In genomic region chr5:90529939-90530677, GRCh38 we compare ENCODE assay signal across 8 cellular contexts. TPM values are rescaled to one million over a fixed set of nuclear protein-coding genes. Genes with fewer than 3 reads are reported as not detected.
A peak's percentile ranks its signal among the peaks of the same experiment; 100 is the strongest.
DNase-seq lines count a peak whose midpoint lies in the region; ATAC-seq and TF ChIP-seq lines count a peak whose summit lies in the region.

No MANE protein-coding gene starts in this region.

- DNase-seq in BJ (ENCODE audit: low read depth) (peak; percentile 24), NCI-H446 treated with DMSO at 0.1 percent for 48 hours (lab: John Stamatoyannopoulos, UW) (peak; percentile 57), epithelial cell of esophagus (ENCODE audit: low read depth) (peak; percentile 83)
- DNase-seq in activated CD4-positive, alpha-beta T cell treated with anti-CD3 and anti-CD28 coated beads, Interleukin-2, amount 50 U/mL, for 48 hours: peak; percentile 60 to 68
- DNase-seq in stimulated activated CD8-positive, alpha-beta memory T cell treated with anti-CD3 and anti-CD28 coated beads, Interleukin-4, amount 100 ng/mL, for 48 hours: peak; percentile 64

- POLR2A ChIA-PET in BJ (lab: Charles Lee): no interaction called here

- CTCF ChIA-PET in BJ (lab: Yijun Ruan, JAX): interaction anchor here (0.6 to 1.9 kb wide), 11 partner anchors 11 to 104 kb away, joined by 3 to 44 read pairs (median 3); no protein-coding TSS in a partner anchor

- H3K36me3 ChIP-seq in BJ (ENCODE audit: control insufficient read depth, insufficient read depth, low read length): no peaks in the 10 kb centered on the region

- H3K4me1 ChIP-seq in mononuclear cell (ENCODE audit: insufficient read depth, low read length): peaks cover 24% of the 10 kb centered on the region

- H3K27me3 ChIP-seq in BJ (ENCODE audit: control insufficient read depth, insufficient read depth, low read length) (peaks cover 6% of the 10 kb centered on the region), mononuclear cell (ENCODE audit: insufficient read depth, low read length) (peaks cover 8% of the 10 kb centered on the region)

- peak; percentile 80 for TF ChIP-seq CTCF in BJ (IDR thresholded peaks at IDR 0.05; ENCODE audit: insufficient read depth, low read depth, low read length)
- peak; percentile 80 for TF ChIP-seq CTCF in epithelial cell of esophagus (IDR thresholded peaks at IDR 0.05; ENCODE audit: insufficient read depth, low read depth, low read length, missing control alignments)

- no peaks in the 10 kb centered on the region for H3K9me3 ChIP-seq in mononuclear cell (ENCODE audit: low read depth, low read length)

- ATAC-seq in GM18907 (IDR thresholded peaks at IDR 0.05; ENCODE audit: unreplicated experiment) (peak; percentile 63), HG03159 (IDR thresholded peaks at IDR 0.05; ENCODE audit: unreplicated experiment) (peak; percentile 58)

- H3K4me3 ChIP-seq in BJ (ENCODE audit: low read depth, low read length): peak overlapping the region; percentile 93
- H3K4me3 ChIP-seq in epithelial cell of esophagus (ENCODE audit: low read length): peak overlapping the region; percentile 96
- peak overlapping the region; percentile 91 for H3K4me3 ChIP-seq in mononuclear cell (ENCODE audit: low read length)

RNA-seq across cellular contexts. Expression of gene LYSMD3, which starts 0.7 kb away (rescaled TPM):
- polyA plus RNA-seq in BJ (2011; rRNA removed): 5.5 and 13.2 TPM in 2 replicates
- 6.1 and 6.6 TPM in 2 replicates for polyA minus RNA-seq in BJ (2011; rRNA and poly(A)+ RNA removed)
- total RNA-seq in mononuclear cell: 27.3 TPM

RNA-seq across cellular contexts. Expression of gene ADGRV1, which starts 28.5 kb away (rescaled TPM):
- 0.13 and 0.15 TPM in 2 replicates for polyA plus RNA-seq in BJ (2011; rRNA removed)
- polyA minus RNA-seq in BJ (2011; rRNA and poly(A)+ RNA removed): not detected in 2 replicates
- total RNA-seq in mononuclear cell: 0.94 TPM

RNA-seq across cellular contexts. Expression of gene POLR3G, which starts 55.4 kb away (rescaled TPM):
- polyA plus RNA-seq in BJ (2011; rRNA removed): 0.87 and 2.2 TPM in 2 replicates
- polyA minus RNA-seq in BJ (2011; rRNA and poly(A)+ RNA removed): 0.82 and 2.1 TPM in 2 replicates
- total RNA-seq in mononuclear cell: 1.0 TPM

RNA-seq across cellular contexts. Expression of gene MBLAC2, which starts 55.5 kb away (rescaled TPM):
- 1.7 and 2.7 TPM in 2 replicates for polyA plus RNA-seq in BJ (2011; rRNA removed)
- 1.8 and 2.0 TPM in 2 replicates for polyA minus RNA-seq in BJ (2011; rRNA and poly(A)+ RNA removed)
- 2.9 TPM for total RNA-seq in mononuclear cell

Comparison
In these comparisons a context has a peak if more than half of its experiments do, and no peak if none do; other contexts are left out.
1. Peak in every context shown above with its lines: DNase-seq, ATAC-seq and H3K4me3 ChIP-seq.
2. DNase-seq: peak in every context shown above with its lines; median percentile 83 in epithelial cell of esophagus; 64 in activated CD4-positive, alpha-beta T cell treated with anti-CD3 and anti-CD28 coated beads, Interleukin-2, amount 50 U/mL, for 48 hours; 64 in stimulated activated CD8-positive, alpha-beta memory T cell treated with anti-CD3 and anti-CD28 coated beads, Interleukin-4, amount 100 ng/mL, for 48 hours; 57 in NCI-H446 treated with DMSO at 0.1 percent for 48 hours; 24 in BJ.